In the genomic region with DNA sequence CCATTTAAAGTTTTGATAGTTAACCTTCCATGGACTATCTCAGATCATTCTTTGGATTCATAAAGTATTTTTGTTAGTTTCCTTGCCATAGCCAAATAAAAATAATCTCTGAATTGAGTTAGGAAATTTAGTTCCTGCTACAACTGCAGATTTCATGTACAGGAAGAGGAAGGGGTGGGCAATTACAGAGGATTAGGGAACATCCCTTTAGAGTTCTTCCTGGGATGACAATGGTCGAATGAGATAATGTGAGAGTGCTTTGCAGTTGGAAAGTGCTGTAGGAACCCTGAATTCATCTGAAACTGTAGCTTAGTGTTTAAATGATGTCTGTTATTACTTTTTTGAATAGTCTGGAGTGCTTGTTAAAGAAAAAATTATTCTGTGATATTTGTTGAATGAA, we compare ENCODE assay signal across 1 cellular context.
TF ChIP-seq lines count a peak whose summit lies in the region.

No MANE protein-coding gene starts in this region.

TF ChIP-seq in WTC11, 78 proteins besides CTCF, POLR2A, EP300 and RAD21 (continued from another document):
- TF ChIP-seq, protein P1, sequence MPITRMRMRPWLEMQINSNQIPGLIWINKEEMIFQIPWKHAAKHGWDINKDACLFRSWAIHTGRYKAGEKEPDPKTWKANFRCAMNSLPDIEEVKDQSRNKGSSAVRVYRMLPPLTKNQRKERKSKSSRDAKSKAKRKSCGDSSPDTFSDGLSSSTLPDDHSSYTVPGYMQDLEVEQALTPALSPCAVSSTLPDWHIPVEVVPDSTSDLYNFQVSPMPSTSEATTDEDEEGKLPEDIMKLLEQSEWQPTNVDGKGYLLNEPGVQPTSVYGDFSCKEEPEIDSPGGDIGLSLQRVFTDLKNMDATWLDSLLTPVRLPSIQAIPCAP (CRISPR knock-in tag; IDR thresholded peaks at IDR 0.05), result no peak
